In the genomic region with DNA sequence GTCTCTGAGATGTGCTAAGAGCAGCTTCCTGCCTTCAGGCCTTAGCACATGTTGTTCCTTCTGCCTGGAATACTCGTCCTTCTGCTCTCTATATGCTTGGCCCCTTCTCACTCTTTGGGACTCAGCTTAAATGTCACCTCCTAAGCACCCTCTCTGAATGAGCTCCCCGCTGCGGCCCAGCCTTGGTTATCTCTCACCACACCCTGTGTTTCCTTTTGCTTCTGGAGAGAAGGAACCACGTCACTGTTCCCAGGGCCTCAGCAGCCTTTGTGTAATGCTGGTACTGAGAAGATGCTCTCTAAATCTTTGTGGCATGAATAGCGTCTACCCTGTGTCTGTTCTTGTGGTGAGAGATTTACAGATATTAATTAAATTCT, we compare ENCODE assay signal across 14 cellular contexts. TPM values are rescaled to one million over a fixed set of nuclear protein-coding genes. Genes with fewer than 3 reads are reported as not detected.
DNase-seq lines count a peak whose midpoint lies in the region; ATAC-seq and TF ChIP-seq lines count a peak whose summit lies in the region.
"Had no signal": no experiment of that assay in that cellular context is flagged by ENCODE, and none has a peak within 500 bp of the region (broad histone marks: within the 10 kb centered on the region; RNA-seq: fewer than 3 reads in every experiment).

No MANE protein-coding gene starts in this region.

- H3K4me1 Mint-ChIP-seq in activated naive CD8-positive, alpha-beta T cell (ENCODE audit: low read depth) = peaks cover 16% of the 10 kb centered on the region
- H3K4me1 Mint-ChIP-seq in activated naive CD8-positive, alpha-beta T cell treated with anti-CD3 and anti-CD28 coated beads, Interleukin-2, amount 50 U/mL, for 24 hours = peaks cover 37% of the 10 kb centered on the region
- peaks cover 38% of the 10 kb centered on the region for H3K4me1 Mint-ChIP-seq in activated T-helper 2 cell treated with anti-CD3 and anti-CD28 coated beads, Interferon-gamma antibody, Interleukin-2, Interleukin-4, amounts not matched to agents 10 μg/mL and 5 μg/mL and 100 μg/mL, durations not matched to agents 14 hours and 24 hours and 36 hours (ENCODE audit: low read depth)

- intact Hi-C loops in activated T-helper 2 cell treated with anti-CD3 and anti-CD28 coated beads, Interferon-gamma antibody, Interleukin-2, Interleukin-4, amounts not matched to agents 10 μg/mL and 5 μg/mL and 100 μg/mL, durations not matched to agents 14 hours and 24 hours and 36 hours (cut with micrococcal nuclease) = loop anchor here (10.0 kb wide), 1 partner anchor 260 kb away; the partner anchor contains the start of gene MTHFS
- intact Hi-C loops in right lobe of liver (cut with DNase I) (no loop called here), vagina (cut with DNase I) (loop anchor here (10.0 kb wide), 1 partner anchor 70 kb away; no protein-coding TSS in a partner anchor)

- TF ChIP-seq CTCF in right lobe of liver (IDR thresholded peaks at IDR 0.05) (no peak), vagina (IDR thresholded peaks at IDR 0.05) (no peak)

- peaks cover 4% of the 10 kb centered on the region for H3K36me3 Mint-ChIP-seq in activated naive CD8-positive, alpha-beta T cell
- peaks cover 8% of the 10 kb centered on the region for H3K36me3 Mint-ChIP-seq in activated naive CD8-positive, alpha-beta T cell treated with anti-CD3 and anti-CD28 coated beads, Interleukin-2, amount 50 U/mL, for 24 hours (ENCODE audit: low read depth)
- peaks cover 35% of the 10 kb centered on the region for H3K36me3 Mint-ChIP-seq in activated T-helper 2 cell treated with anti-CD3 and anti-CD28 coated beads, Interferon-gamma antibody, Interleukin-2, Interleukin-4, amounts not matched to agents 10 μg/mL and 5 μg/mL and 100 μg/mL, durations not matched to agents 14 hours and 24 hours and 36 hours (ENCODE audit: low read depth)
- H3K36me3 Mint-ChIP-seq: memory B cell had no signal

- no peaks in the 10 kb centered on the region for H3K9me3 ChIP-seq in right lobe of liver
- no peaks in the 10 kb centered on the region for H3K9me3 ChIP-seq in vagina
- H3K9me3 ChIP-seq: body of pancreas had no signal

- H3K4me1 ChIP-seq in right lobe of liver (peaks cover 0 to 80% (median 33%) of the 10 kb centered on the region in 4 donors), vagina (peaks cover 24% of the 10 kb centered on the region)

- peak overlapping the region; percentile 22 for H3K27ac Mint-ChIP-seq in activated naive CD8-positive, alpha-beta T cell
- no peak overlapping the region for H3K27ac Mint-ChIP-seq in activated naive CD8-positive, alpha-beta T cell treated with anti-CD3 and anti-CD28 coated beads, Interleukin-2, amount 50 U/mL, for 24 hours
- H3K27ac Mint-ChIP-seq in activated T-helper 2 cell treated with anti-CD3 and anti-CD28 coated beads, Interferon-gamma antibody, Interleukin-2, Interleukin-4, amounts not matched to agents 10 μg/mL and 5 μg/mL and 100 μg/mL, durations not matched to agents 14 hours and 24 hours and 36 hours = peak overlapping the region; percentile 66
- H3K27ac Mint-ChIP-seq: memory B cell had no signal

- H3K4me3 ChIP-seq in right lobe of liver (peak overlapping the region; percentile 8 to 77 (median 73)), vagina (no peak overlapping the region)
- H3K4me3 ChIP-seq: body of pancreas had no signal

- no peak for ATAC-seq in activated naive CD8-positive, alpha-beta T cell treated with anti-CD3 and anti-CD28 coated beads, Interleukin-2, amount 50 U/mL, for 24 hours
- no peak for ATAC-seq in right lobe of liver
- ATAC-seq: body of pancreas had no signal

- H3K27me3 ChIP-seq in right lobe of liver = no peaks in the 10 kb centered on the region
- H3K27me3 ChIP-seq in vagina = no peaks in the 10 kb centered on the region
- H3K27me3 ChIP-seq: body of pancreas had no signal

- H3K4me3 Mint-ChIP-seq in activated naive CD8-positive, alpha-beta T cell = peak overlapping the region; percentile 59
- no peak overlapping the region for H3K4me3 Mint-ChIP-seq in activated naive CD8-positive, alpha-beta T cell treated with anti-CD3 and anti-CD28 coated beads, Interleukin-2, amount 50 U/mL, for 24 hours
- H3K4me3 Mint-ChIP-seq in activated T-helper 2 cell treated with anti-CD3 and anti-CD28 coated beads, Interferon-gamma antibody, Interleukin-2, Interleukin-4, amounts not matched to agents 10 μg/mL and 5 μg/mL and 100 μg/mL, durations not matched to agents 14 hours and 24 hours and 36 hours (ENCODE audit: low read depth) = peak overlapping the region; percentile 95
- H3K4me3 Mint-ChIP-seq: memory B cell had no signal

- WGBS in right lobe of liver (ENCODE audit: insufficient coverage, low coverage, low lambda C conversion rate, missing lambda C conversion rate) = 54% methylated on average over 5 of the region's 5 CpGs

- TF ChIP-seq POLR2A in right lobe of liver (IDR thresholded peaks at IDR 0.05) (no peak), vagina (IDR thresholded peaks at IDR 0.05) (no peak)

- H3K36me3 ChIP-seq in right lobe of liver (peaks cover 0 to 18% (median 3%) of the 10 kb centered on the region in 4 donors), vagina (peaks cover 0 to 8% of the 10 kb centered on the region in 2 donors)

- no peaks in the 10 kb centered on the region for H3K27me3 Mint-ChIP-seq in activated naive CD8-positive, alpha-beta T cell
- H3K27me3 Mint-ChIP-seq in activated naive CD8-positive, alpha-beta T cell treated with anti-CD3 and anti-CD28 coated beads, Interleukin-2, amount 50 U/mL, for 24 hours = no peaks in the 10 kb centered on the region
- H3K27me3 Mint-ChIP-seq in activated T-helper 2 cell treated with anti-CD3 and anti-CD28 coated beads, Interferon-gamma antibody, Interleukin-2, Interleukin-4, amounts not matched to agents 10 μg/mL and 5 μg/mL and 100 μg/mL, durations not matched to agents 14 hours and 24 hours and 36 hours (ENCODE audit: low read depth) = peaks cover 2% of the 10 kb centered on the region
- H3K27me3 Mint-ChIP-seq: memory B cell had no signal

- DNase-seq in activated naive CD8-positive, alpha-beta T cell treated with anti-CD3 and anti-CD28 coated beads, Interleukin-2, amount 50 U/mL, for 24 hours = no peak
- no peak for DNase-seq in activated T-helper 2 cell treated with anti-CD3 and anti-CD28 coated beads, Interferon-gamma antibody, Interleukin-2, Interleukin-4, amounts not matched to agents 10 μg/mL and 5 μg/mL and 100 μg/mL, durations not matched to agents 14 hours and 24 hours and 36 hours (ENCODE audit: low spot score)
- no peak for DNase-seq in right lobe of liver
- DNase-seq in vagina (ENCODE audit: extremely low spot score in 2 of 2) = no peak
- DNase-seq in putamen (ENCODE audit: low spot score) = no peak
- DNase-seq in occipital lobe (lab: John Stamatoyannopoulos, UW) = no peak
- no peak for DNase-seq in activated CD4-positive, CD25-positive, alpha-beta regulatory T cell treated with anti-CD3 and anti-CD28 coated beads, Interleukin-2, amount 50 U/mL, for 72 hours
- DNase-seq: NCI-H187 treated with DMSO at 0.1 percent for 48 hours, NCI-H82, SHP77 had no signal

- H3K9me3 Mint-ChIP-seq in activated naive CD8-positive, alpha-beta T cell (ENCODE audit: low read depth) = no peaks in the 10 kb centered on the region
- H3K9me3 Mint-ChIP-seq in activated naive CD8-positive, alpha-beta T cell treated with anti-CD3 and anti-CD28 coated beads, Interleukin-2, amount 50 U/mL, for 24 hours = no peaks in the 10 kb centered on the region
- H3K9me3 Mint-ChIP-seq in activated T-helper 2 cell treated with anti-CD3 and anti-CD28 coated beads, Interferon-gamma antibody, Interleukin-2, Interleukin-4, amounts not matched to agents 10 μg/mL and 5 μg/mL and 100 μg/mL, durations not matched to agents 14 hours and 24 hours and 36 hours = no peaks in the 10 kb centered on the region
- H3K9me3 Mint-ChIP-seq: memory B cell had no signal

- H3K27ac ChIP-seq in right lobe of liver (peak overlapping the region in 1 of 3 donors; percentile 31), vagina (peak overlapping the region; percentile 11)
- H3K27ac ChIP-seq: KMS-11 had no signal

RNA-seq across cellular contexts. Expression of gene FAH, which starts 2.2 kb away (rescaled TPM):
- 67.6 and 74.2 TPM in 2 replicates for total RNA-seq in activated T-helper 2 cell treated with anti-CD3 and anti-CD28 coated beads, Interferon-gamma antibody, Interleukin-2, Interleukin-4, amounts not matched to agents 10 μg/mL and 5 μg/mL and 100 μg/mL, durations not matched to agents 14 hours and 24 hours and 36 hours
- total RNA-seq in right lobe of liver (100 to 1,000 TPM; 164 to 250 (median 219) TPM), vagina (27.3 TPM), occipital lobe (1.6 TPM)

Comparison
In these comparisons a context has a peak if more than half of its experiments do, and no peak if none do; other contexts are left out.
1. H3K4me3 ChIP-seq: peak in right lobe of liver (3 of 3); none in vagina (0 of 2).
2. RNA of gene FAH, which starts 2.2 kb away (total RNA-seq): 164 to 250 TPM in right lobe of liver, 67.6 to 74.2 TPM in activated T-helper 2 cell treated with anti-CD3 and anti-CD28 coated beads, Interferon-gamma antibody, Interleukin-2, Interleukin-4, amounts not matched to agents 10 μg/mL and 5 μg/mL and 100 μg/mL, durations not matched to agents 14 hours and 24 hours and 36 hours and 27.3 TPM in vagina (single experiment); 1.6 TPM in occipital lobe (single experiment); every median in the first group is over 10 times any median in the second.
3. intact Hi-C loops: an anchor here in activated T-helper 2 cell treated with anti-CD3 and anti-CD28 coated beads, Interferon-gamma antibody, Interleukin-2, Interleukin-4, amounts not matched to agents 10 μg/mL and 5 μg/mL and 100 μg/mL, durations not matched to agents 14 hours and 24 hours and 36 hours (10.0 kb wide) and vagina (10.0 kb wide); none called in right lobe of liver.